Comparison of ENCODE assay signal across 31 cellular contexts in genomic region chr2:96106991-96107882, GRCh38. TPM values are rescaled to one million over a fixed set of nuclear protein-coding genes. Genes with fewer than 3 reads are reported as not detected.
A peak's percentile ranks its signal among the peaks of the same experiment; 100 is the strongest.
DNase-seq lines count a peak whose midpoint lies in the region; ATAC-seq, FAIRE-seq and TF ChIP-seq lines count a peak whose summit lies in the region.
"Had no signal": no experiment of that assay in that cellular context is flagged by ENCODE, and none has a peak within 500 bp of the region (broad histone marks: within the 10 kb centered on the region; RNA-seq: fewer than 3 reads in every experiment).

No MANE protein-coding gene starts in this region.

- H3K4me1 Mint-ChIP-seq in WTC11: peaks cover 26% of the 10 kb centered on the region
- H3K4me1 Mint-ChIP-seq: activated CD4-positive, alpha-beta T cell treated with anti-CD3 and anti-CD28 coated beads for 36 hours had no signal

- H3K4me1 ChIP-seq in right atrium auricular region (peaks cover 0 to 50% of the 10 kb centered on the region in 2 donors), left lung (no peaks in the 10 kb centered on the region), spleen (peaks cover 0 to 42% (median 11%) of the 10 kb centered on the region in 6 donors)
- H3K4me1 ChIP-seq: BE2C, pancreas had no signal

- no peak overlapping the region for H3K4me3 Mint-ChIP-seq in WTC11
- H3K4me3 Mint-ChIP-seq: activated CD4-positive, alpha-beta T cell treated with anti-CD3 and anti-CD28 coated beads for 36 hours; activated CD8-positive, alpha-beta T cell treated with anti-CD3 and anti-CD28 coated beads for 36 hours; dendritic cell treated with granulocyte-macrophage colony-stimulating factor and Interleukin-4, amounts not matched to agents 40 ng/mL and 50 ng/mL, for 4 days; T-helper 2 cell treated with Interferon-gamma antibody and Interleukin-4, amounts not matched to agents 5 μg/mL and 100 μg/mL, for 36 hours had no signal

- H3K36me3 Mint-ChIP-seq in WTC11: peaks cover 4% of the 10 kb centered on the region; the same call in 1 of the 2 replicates

- no peak overlapping the region for H3K4me3 ChIP-seq in right atrium auricular region
- no peak overlapping the region for H3K4me3 ChIP-seq in left lung
- no peak overlapping the region for H3K4me3 ChIP-seq in spleen
- H3K4me3 ChIP-seq: GM23248, lung, pancreas, Peyer's patch, thyroid gland had no signal

- no peak overlapping the region for H3K27ac ChIP-seq in right atrium auricular region
- H3K27ac ChIP-seq in left lung: no peak overlapping the region
- no peak overlapping the region for H3K27ac ChIP-seq in spleen
- H3K27ac ChIP-seq: GM23248, pancreas, Peyer's patch, thyroid gland had no signal

- H3K27me3 ChIP-seq in right atrium auricular region: no peaks in the 10 kb centered on the region
- H3K27me3 ChIP-seq in left lung: peaks cover 0 to 12% of the 10 kb centered on the region in 2 donors
- H3K27me3 ChIP-seq in spleen (replicated peaks in 1 of 7): peaks cover 0 to 5% (median 0%) of the 10 kb centered on the region in 7 donors
- H3K27me3 ChIP-seq: BE2C, pancreas, Peyer's patch, thyroid gland had no signal

- no peak overlapping the region for H3K27ac Mint-ChIP-seq in WTC11
- H3K27ac Mint-ChIP-seq: activated CD4-positive, alpha-beta T cell treated with anti-CD3 and anti-CD28 coated beads for 36 hours; activated CD8-positive, alpha-beta T cell treated with anti-CD3 and anti-CD28 coated beads for 36 hours; dendritic cell treated with granulocyte-macrophage colony-stimulating factor and Interleukin-4, amounts not matched to agents 40 ng/mL and 50 ng/mL, for 4 days; T-helper 2 cell treated with Interferon-gamma antibody and Interleukin-4, amounts not matched to agents 5 μg/mL and 100 μg/mL, for 36 hours had no signal

- TF ChIP-seq CTCF in right atrium auricular region (IDR thresholded peaks at IDR 0.05) (no peak), WTC11 (IDR thresholded peaks at IDR 0.05) (no peak), left lung (IDR thresholded peaks at IDR 0.05) (no peak), spleen (IDR thresholded peaks at IDR 0.05 in 8 of 11, conservative IDR thresholded peaks at IDR 0.05 in 3 of 11) (no peak), GM20000 (IDR thresholded peaks at IDR 0.05; ENCODE audit: extremely low read depth, missing control alignments) (no peak)

- intact Hi-C loops in left cardiac atrium (cut with DNase I): loop anchor here in 1 of 2 donors (10.0 kb wide), 1 partner anchor 102 kb away; no protein-coding TSS in a partner anchor
- intact Hi-C loops in left lung (cut with DNase I): no loop called here
- intact Hi-C loops in spleen (cut with DNase I; ENCODE audit: low total_unique reads): no loop called here

- H3K9me3 ChIP-seq in right atrium auricular region (peaks cover 0 to 11% of the 10 kb centered on the region in 2 donors), left lung (peaks cover 0 to 16% of the 10 kb centered on the region in 2 donors), spleen (peaks cover 0 to 21% (median 17%) of the 10 kb centered on the region in 8 donors)
- H3K9me3 ChIP-seq: BE2C, pancreas, thyroid gland had no signal

- CTCF ChIA-PET in WTC11 (lab: Charles Lee): interaction anchor here (1.5 to 3.2 kb wide), 4 partner anchors 10 to 67 kb away, joined by 3 to 28 read pairs (median 15); partner anchors contain the start of gene ASTL

- peak; percentile 18 for DNase-seq in left cardiac atrium
- no peak for DNase-seq in right atrium auricular region (ENCODE audit: low spot score)
- DNase-seq in WTC11 (ENCODE audit: low spot score): peak; percentile 9
- DNase-seq in left lung: peak; percentile 27 to 63
- DNase-seq in spleen: peak; percentile 58
- DNase-seq in GM12892 (ENCODE audit: insufficient read length): no peak
- no peak for DNase-seq in GM20000 (ENCODE audit: low spot score)
- DNase-seq: ACHN; activated CD8-positive, alpha-beta T cell treated with anti-CD3 and anti-CD28 coated beads for 36 hours; BE2C; DND-41; foreskin fibroblast; GM23248; NCI-H1048; NCI-H1694; NCI-H446; NCI-H82; SIG-M5; stimulated activated CD4-positive, alpha-beta T cell treated with anti-CD3 and anti-CD28 coated beads, Interleukin-2, amount 100 ng/mL, for 48 hours; thyroid gland had no signal

- 81 to 87% (median 85%) methylated on average over 9 to 11 of the region's 11 CpGs for WGBS in spleen, 5 donors

- H3K27me3 Mint-ChIP-seq in WTC11 (ENCODE audit: low read depth): no peaks in the 10 kb centered on the region; the same call in 1 of the 2 replicates
- H3K27me3 Mint-ChIP-seq: activated CD4-positive, alpha-beta T cell treated with anti-CD3 and anti-CD28 coated beads for 36 hours; activated CD8-positive, alpha-beta T cell treated with anti-CD3 and anti-CD28 coated beads for 36 hours had no signal

- FAIRE-seq in GM12892 (lab: Jason Lieb, UNC): no peak
- FAIRE-seq: astrocyte, pancreas had no signal

- H3K9me3 Mint-ChIP-seq in WTC11: peaks cover 11% of the 10 kb centered on the region

- no peak for TF ChIP-seq POLR2A in spleen (IDR thresholded peaks at IDR 0.05)
- no peak for TF ChIP-seq POLR2A in GM12892 (IDR thresholded peaks at IDR 0.05; ENCODE audit: low read depth, low read length)

- POLR2A ChIA-PET in WTC11 (lab: Charles Lee): no interaction called here

- ATAC-seq in left cardiac atrium: no peak
- no peak for ATAC-seq in WTC11
- no peak for ATAC-seq in left lung
- no peak for ATAC-seq in HG02610 (IDR thresholded peaks at IDR 0.05; ENCODE audit: unreplicated experiment)
- ATAC-seq: activated CD4-positive, alpha-beta T cell treated with anti-CD3 and anti-CD28 coated beads for 36 hours; activated CD8-positive, alpha-beta T cell treated with anti-CD3 and anti-CD28 coated beads for 36 hours; esophagus mucosa; pancreas had no signal

- H3K36me3 ChIP-seq in right atrium auricular region (no peaks in the 10 kb centered on the region), left lung (no peaks in the 10 kb centered on the region), spleen (no peaks in the 10 kb centered on the region)
- H3K36me3 ChIP-seq: BE2C, pancreas, Peyer's patch, thyroid gland had no signal

TF ChIP-seq in WTC11, 78 proteins besides CTCF, POLR2A, EP300 and RAD21 (continues in another document):
- TF ChIP-seq OVOL2 (CRISPR knock-in tag; IDR thresholded peaks at IDR 0.05; ENCODE audit: borderline replicate concordance) (no peak), ZNF396 (CRISPR knock-in tag; IDR thresholded peaks at IDR 0.05; ENCODE audit: borderline replicate concordance) (no peak), FOXJ3 (CRISPR knock-in tag; IDR thresholded peaks at IDR 0.05; ENCODE audit: borderline replicate concordance) (no peak), FOXK1 (CRISPR knock-in tag; IDR thresholded peaks at IDR 0.05) (no peak), JAZF1 (CRISPR knock-in tag; IDR thresholded peaks at IDR 0.05) (no peak), RORB (CRISPR knock-in tag; IDR thresholded peaks at IDR 0.05) (no peak), MLX (CRISPR knock-in tag; IDR thresholded peaks at IDR 0.05) (no peak)
- TF ChIP-seq, protein P1, sequence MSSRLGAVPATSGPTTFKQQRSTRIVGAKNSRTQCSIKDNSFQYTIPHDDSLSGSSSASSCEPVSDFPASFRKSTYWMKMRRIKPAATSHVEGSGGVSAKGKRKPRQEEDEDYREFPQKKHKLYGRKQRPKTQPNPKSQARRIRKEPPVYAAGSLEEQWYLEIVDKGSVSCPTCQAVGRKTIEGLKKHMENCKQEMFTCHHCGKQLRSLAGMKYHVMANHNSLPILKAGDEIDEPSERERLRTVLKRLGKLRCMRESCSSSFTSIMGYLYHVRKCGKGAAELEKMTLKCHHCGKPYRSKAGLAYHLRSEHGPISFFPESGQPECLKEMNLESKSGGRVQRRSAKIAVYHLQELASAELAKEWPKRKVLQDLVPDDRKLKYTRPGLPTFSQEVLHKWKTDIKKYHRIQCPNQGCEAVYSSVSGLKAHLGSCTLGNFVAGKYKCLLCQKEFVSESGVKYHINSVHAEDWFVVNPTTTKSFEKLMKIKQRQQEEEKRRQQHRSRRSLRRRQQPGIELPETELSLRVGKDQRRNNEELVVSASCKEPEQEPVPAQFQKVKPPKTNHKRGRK (CRISPR knock-in tag; IDR thresholded peaks at IDR 0.05; ENCODE audit: borderline replicate concordance): no peak
- TF ChIP-seq, protein P2, sequence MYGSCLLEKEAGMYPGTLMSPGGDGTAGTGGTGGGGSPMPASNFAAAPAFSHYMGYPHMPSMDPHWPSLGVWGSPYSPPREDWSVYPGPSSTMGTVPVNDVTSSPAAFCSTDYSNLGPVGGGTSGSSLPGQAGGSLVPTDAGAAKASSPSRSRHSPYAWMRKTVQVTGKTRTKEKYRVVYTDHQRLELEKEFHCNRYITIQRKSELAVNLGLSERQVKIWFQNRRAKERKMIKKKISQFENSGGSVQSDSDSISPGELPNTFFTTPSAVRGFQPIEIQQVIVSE (CRISPR knock-in tag; IDR thresholded peaks at IDR 0.05; ENCODE audit: borderline replicate concordance): no peak

RNA-seq across cellular contexts. Expression of gene ADRA2B, which starts 9.1 kb away (rescaled TPM):
- 1 to 10 TPM; 1.6 to 2.3 TPM for total RNA-seq in left cardiac atrium
- total RNA-seq in right atrium auricular region: 1 to 10 TPM in 1 of 2 donors, under 1 TPM in 1; 0.47 to 1.4 TPM
- 4.7 to 6.3 TPM (median 5.8 TPM) in 3 replicates for total RNA-seq in WTC11 (2021)
- total RNA-seq in left lung: under 1 TPM; 0.20 to 0.34 TPM
- total RNA-seq in spleen: 10 to 100 TPM in 3 of 7 donors, 1 to 10 TPM in 4; 3.1 to 14.2 (median 9.0) TPM
- polyA plus RNA-seq in spleen: 1 to 10 TPM; 1.8 to 4.2 (median 1.8) TPM
- not detected for polyA plus RNA-seq in GM12892 (2012; ENCODE audit: missing spikeins)
- total RNA-seq: astrocyte, esophagus mucosa, GM23248 had no signal
- polyA plus RNA-seq: GM23248, neural cell had no signal

RNA-seq across cellular contexts. Expression of gene ASTL, which starts 31.1 kb away (rescaled TPM):
- total RNA-seq in left cardiac atrium (not detected), right atrium auricular region (not detected), WTC11 (2021) (0.69 to 1.4 TPM (median 0.79 TPM) in 3 replicates), left lung (not detected), spleen (1 to 10 TPM in 2 of 7 donors, under 1 TPM in 4, not detected in 1; 0.49 to 2.2 (median 0.72) TPM)
- polyA plus RNA-seq in spleen: under 1 TPM; 0.24 to 0.33 (median 0.29) TPM
- polyA plus RNA-seq in GM12892 (2012; ENCODE audit: missing spikeins): 1.3 TPM
- total RNA-seq: astrocyte, GM23248, lung, mucosa of gallbladder, pancreas, Peyer's patch, thyroid gland had no signal
- polyA plus RNA-seq: GM23248, neural cell had no signal

RNA-seq across cellular contexts. Expression of gene DUSP2, which starts 38.0 kb away (rescaled TPM):
- total RNA-seq in left cardiac atrium (1 to 10 TPM; 1.6 to 2.4 TPM), right atrium auricular region (1 to 10 TPM; 4.0 to 9.0 TPM), WTC11 (2021) (4.7 to 6.8 TPM (median 5.8 TPM) in 3 replicates), left lung (1 to 10 TPM; 3.6 to 5.7 TPM), spleen (10 to 100 TPM; 27.2 to 88.0 (median 45.0) TPM)
- polyA plus RNA-seq in spleen: 10 to 100 TPM; 24.2 to 60.8 (median 47.6) TPM
- polyA plus RNA-seq in GM12892 (2012; ENCODE audit: missing spikeins): 160 TPM

Comparison
In these comparisons a context has a peak if more than half of its experiments do, and no peak if none do; other contexts are left out.
1. DNase-seq: peak in left cardiac atrium (single experiment), WTC11 (single experiment), left lung (2 of 2) and spleen (single experiment); none in right atrium auricular region (single experiment), GM12892 (single experiment) and GM20000 (single experiment).